ENCODE assay signal across 8 cellular contexts in the genomic region with DNA sequence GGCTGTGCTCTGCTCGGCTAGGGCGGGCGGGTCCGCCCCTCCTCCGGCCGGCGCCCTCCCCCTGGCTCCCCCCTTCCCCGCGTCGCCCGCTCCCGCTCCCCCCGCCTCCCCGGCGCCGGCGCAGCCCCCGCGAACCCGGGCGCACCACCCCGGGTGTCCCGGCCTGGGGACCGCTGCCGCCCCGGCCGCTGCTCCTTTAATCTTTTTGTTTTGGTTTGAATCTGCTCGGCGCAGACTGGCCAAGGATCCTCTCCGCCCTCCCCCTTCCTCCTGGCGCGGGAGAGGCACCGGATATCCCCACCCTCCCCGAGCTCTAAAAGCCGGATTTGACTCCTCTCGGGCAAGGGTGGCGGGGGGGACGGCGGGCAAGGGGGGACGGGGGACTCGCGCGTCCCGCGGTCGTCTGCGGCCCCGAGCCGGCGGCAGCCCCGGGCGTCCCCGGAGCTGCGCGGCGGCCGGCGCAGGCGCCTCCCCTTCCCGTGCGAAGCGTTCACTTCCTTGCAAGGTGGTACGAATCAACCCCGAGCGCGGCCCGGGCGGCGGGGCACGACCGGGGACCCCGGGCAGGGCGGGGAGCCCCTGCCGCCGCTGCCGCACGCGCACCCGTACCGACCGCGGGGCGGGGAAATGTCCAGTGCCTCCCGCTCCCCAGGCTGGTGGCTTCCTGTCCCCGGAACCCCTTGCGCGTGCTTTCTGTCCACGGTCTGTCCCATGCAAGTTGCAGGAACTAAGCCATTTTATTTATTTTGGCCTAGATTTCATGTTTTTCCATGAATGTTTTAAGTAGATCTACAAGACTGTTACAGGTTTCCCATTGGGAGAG. TPM values are rescaled to one million over a fixed set of nuclear protein-coding genes. Genes with fewer than 3 reads are reported as not detected.
DNase-seq lines count a peak whose midpoint lies in the region; ATAC-seq and TF ChIP-seq lines count a peak whose summit lies in the region.

A gene with protein sequence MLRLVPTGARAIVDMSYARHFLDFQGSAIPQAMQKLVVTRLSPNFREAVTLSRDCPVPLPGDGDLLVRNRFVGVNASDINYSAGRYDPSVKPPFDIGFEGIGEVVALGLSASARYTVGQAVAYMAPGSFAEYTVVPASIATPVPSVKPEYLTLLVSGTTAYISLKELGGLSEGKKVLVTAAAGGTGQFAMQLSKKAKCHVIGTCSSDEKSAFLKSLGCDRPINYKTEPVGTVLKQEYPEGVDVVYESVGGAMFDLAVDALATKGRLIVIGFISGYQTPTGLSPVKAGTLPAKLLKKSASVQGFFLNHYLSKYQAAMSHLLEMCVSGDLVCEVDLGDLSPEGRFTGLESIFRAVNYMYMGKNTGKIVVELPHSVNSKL (minus strand): TSS at position 11 of the 823 bp plus-strand sequence. CDS start 81 bp downstream, outside the sequence.

- WGBS in esophagus, 2 donors, result 0% methylated on average over 65 to 88 of the region's 88 CpGs

- POLR2A ChIA-PET in Panc1 (lab: Charles Lee), result interaction anchor here (0.6 kb wide), 1 partner anchor 499 kb away, joined by 9 read pairs; no protein-coding TSS in a partner anchor

- H3K27me3 ChIP-seq in Panc1 (ENCODE audit: control insufficient read depth, insufficient read depth, low read length) (no peaks in the 10 kb centered on the region), esophagus (ENCODE audit: control insufficient read depth in 1 of 2, insufficient read depth in 2 of 2, low read length in 2 of 2) (no peaks in the 10 kb centered on the region), muscle layer of colon (ENCODE audit: control insufficient read depth in 1 of 2, insufficient read depth in 2 of 2, low read length in 2 of 2) (no peaks in the 10 kb centered on the region)

- DNase-seq in DMS153 treated with DMSO at 0.1 percent for 48 hours (lab: John Stamatoyannopoulos, UW; ENCODE audit: unreplicated experiment) (peak; percentile 59), KBM-7 (peak; percentile 86), Panc1 (ENCODE audit: low read depth, low spot score) (peak; percentile 55)
- peak; percentile 85 to 86 for DNase-seq in activated T-cell treated with anti-CD3 and anti-CD28 coated beads, Interleukin-2, amount 50 U/mL, for 48 hours
- DNase-seq in stimulated activated naive CD4-positive, alpha-beta T cell (lab: John Stamatoyannopoulos, UW), result peak; percentile 57 to 86 (median 72)

- peak within 1 kb of the TSS; percentile 95 for H3K27ac ChIP-seq in Panc1 (ENCODE audit: low read length)
- H3K27ac ChIP-seq in esophagus (ENCODE audit: low read depth in 2 of 2, low read length in 1 of 2), result peak within 1 kb of the TSS; percentile 90 to 99
- peak within 1 kb of the TSS; percentile 99 for H3K27ac ChIP-seq in muscle layer of colon (ENCODE audit: low read depth, low read length)

- H3K36me3 ChIP-seq in Panc1 (ENCODE audit: control insufficient read depth, insufficient read depth, low read length) (no peaks in the 10 kb centered on the region), esophagus (ENCODE audit: control insufficient read depth in 2 of 2, insufficient read depth in 2 of 2, low read length in 1 of 2) (no peaks in the 10 kb centered on the region), muscle layer of colon (ENCODE audit: insufficient read depth, low read length) (no peaks in the 10 kb centered on the region)

- BruUV-seq in Panc1 (replicated peaks; lab: Mats Ljungman, UMichigan), result no TSS peak

- TF ChIP-seq CTCF in Panc1 (IDR thresholded peaks at IDR 0.05), result no peak

- peak within 1 kb of the TSS; percentile 88 for H3K9ac ChIP-seq in muscle layer of colon (ENCODE audit: low read length)

- intact Hi-C loops in Panc1 (cut with micrococcal nuclease; ENCODE audit: unreplicated experiment), result loop anchor here (2.0 to 5.0 kb wide), 2 partner anchors 312 to 1139 kb away; no protein-coding TSS in a partner anchor

- ATAC-seq in GM21619 (IDR thresholded peaks at IDR 0.05; ENCODE audit: unreplicated experiment) (peak; percentile 44), Panc1 (peak; percentile 82)

- in situ Hi-C loops in KBM-7 (cut with MboI; ENCODE audit: low pct_unique_long_range_greater_than_20kb, low sequenced_read_pairs) (no loop called here), Panc1 (cut with HindIII; ENCODE audit: low pct_unique_long_range_greater_than_20kb, low sequenced_read_pairs) (no loop called here)

- CTCF ChIA-PET in Panc1 (lab: Charles Lee), result interaction anchor here (0.6 kb wide), 1 partner anchor 130 kb away, joined by 4 read pairs; no protein-coding TSS in a partner anchor

- H3K9me3 ChIP-seq in Panc1 (ENCODE audit: control insufficient read depth, insufficient read depth, low read depth, low read length) (no peaks in the 10 kb centered on the region), esophagus (ENCODE audit: control insufficient read depth in 2 of 2, insufficient read depth in 1 of 2, low read depth in 1 of 2, low read length in 1 of 2) (no peaks in the 10 kb centered on the region), muscle layer of colon (ENCODE audit: low read length) (no peaks in the 10 kb centered on the region)

- peak within 1 kb of the TSS; percentile 84 to 89 for H3K4me3 ChIP-seq in Panc1 (ENCODE audit: low read depth in 2 of 2, low read length in 2 of 2)
- H3K4me3 ChIP-seq in esophagus (ENCODE audit: low read depth in 1 of 2, low read length in 2 of 2), result peak within 1 kb of the TSS; percentile 82 to 99
- H3K4me3 ChIP-seq in muscle layer of colon (ENCODE audit: low read depth in 1 of 2, low read length in 2 of 2), result peak within 1 kb of the TSS; percentile 83 to 99

- H3K4me1 ChIP-seq in Panc1 (ENCODE audit: control insufficient read depth, insufficient read depth, low read length) (peaks cover 51% of the 10 kb centered on the region), esophagus (ENCODE audit: control insufficient read depth in 2 of 2, insufficient read depth in 2 of 2, low read length in 1 of 2) (peaks cover 0 to 8% of the 10 kb centered on the region in 2 donors), muscle layer of colon (ENCODE audit: insufficient read depth, low read length) (peaks cover 9% of the 10 kb centered on the region)

RNA-seq across cellular contexts. Expression of the gene that starts here (rescaled TPM):
- total RNA-seq in Panc1 (2021; ENCODE audit: unreplicated experiment), result 45.0 TPM
- 28.9 TPM for polyA plus RNA-seq in Panc1 (2012; ENCODE audit: insufficient read length)
- polyA plus RNA-seq in esophagus, result 10 to 100 TPM; 10.8 to 14.4 TPM

Comparison
In these comparisons a context has a peak if more than half of its experiments do, and no peak if none do; other contexts are left out.
1. Peak in every context shown above with its lines: DNase-seq, ATAC-seq, H3K4me3 ChIP-seq and H3K27ac ChIP-seq.